In genomic region chr10:102419561-102420442, GRCh38 we compare ENCODE assay signal across 1 cellular context.
TF ChIP-seq lines count a peak whose summit lies in the region.

No MANE protein-coding gene starts in this region.

TF ChIP-seq in K562, 482 proteins besides CTCF, POLR2A, EP300 and RAD21 (continued from another document):
- TF ChIP-seq, protein P1, sequence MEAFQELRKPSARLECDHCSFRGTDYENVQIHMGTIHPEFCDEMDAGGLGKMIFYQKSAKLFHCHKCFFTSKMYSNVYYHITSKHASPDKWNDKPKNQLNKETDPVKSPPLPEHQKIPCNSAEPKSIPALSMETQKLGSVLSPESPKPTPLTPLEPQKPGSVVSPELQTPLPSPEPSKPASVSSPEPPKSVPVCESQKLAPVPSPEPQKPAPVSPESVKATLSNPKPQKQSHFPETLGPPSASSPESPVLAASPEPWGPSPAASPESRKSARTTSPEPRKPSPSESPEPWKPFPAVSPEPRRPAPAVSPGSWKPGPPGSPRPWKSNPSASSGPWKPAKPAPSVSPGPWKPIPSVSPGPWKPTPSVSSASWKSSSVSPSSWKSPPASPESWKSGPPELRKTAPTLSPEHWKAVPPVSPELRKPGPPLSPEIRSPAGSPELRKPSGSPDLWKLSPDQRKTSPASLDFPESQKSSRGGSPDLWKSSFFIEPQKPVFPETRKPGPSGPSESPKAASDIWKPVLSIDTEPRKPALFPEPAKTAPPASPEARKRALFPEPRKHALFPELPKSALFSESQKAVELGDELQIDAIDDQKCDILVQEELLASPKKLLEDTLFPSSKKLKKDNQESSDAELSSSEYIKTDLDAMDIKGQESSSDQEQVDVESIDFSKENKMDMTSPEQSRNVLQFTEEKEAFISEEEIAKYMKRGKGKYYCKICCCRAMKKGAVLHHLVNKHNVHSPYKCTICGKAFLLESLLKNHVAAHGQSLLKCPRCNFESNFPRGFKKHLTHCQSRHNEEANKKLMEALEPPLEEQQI (IDR thresholded peaks at IDR 0.05): no peak
- TF ChIP-seq FOSL1 (tag; conservative IDR thresholded peaks at IDR 0.05) (no peak), RFX1 (IDR thresholded peaks at IDR 0.05) (no peak), EGR1 (conservative IDR thresholded peaks at IDR 0.05) (peak; percentile 33; the same call in 1 of the 2 replicates), ZNF274 (IDR thresholded peaks at IDR 0.05; ENCODE audit: borderline replicate concordance, low read depth, low read length) (no peak), MAZ (CRISPR knock-in tag; conservative IDR thresholded peaks at IDR 0.05 in 1 of 2, IDR thresholded peaks at IDR 0.05 in 1 of 2) (peak; percentile 47 to 82), CXXC5 (CRISPR knock-in tag; IDR thresholded peaks at IDR 0.05) (peak; percentile 25; the same call in 1 of the 2 replicates), MEIS2 (IDR thresholded peaks at IDR 0.05; ENCODE audit: partially characterized antibody) (peak; percentile 51), ETV6 (IDR thresholded peaks at IDR 0.05; ENCODE audit: borderline replicate concordance in 1 of 2, low read depth in 2 of 2, low read length in 1 of 2) (no peak), ETV6 (CRISPR knock-in tag; IDR thresholded peaks at IDR 0.05; ENCODE audit: borderline replicate concordance) (no peak), NFATC3 (IDR thresholded peaks at IDR 0.05) (no peak), CC2D1A (IDR thresholded peaks at IDR 0.05) (no peak), HDAC1 (IDR thresholded peaks at IDR 0.05) (no peak), TAF15 (IDR thresholded peaks at IDR 0.05; ENCODE audit: low read depth, low read length) (no peak), L3MBTL2 (IDR thresholded peaks at IDR 0.05) (no peak), MTA2 (IDR thresholded peaks at IDR 0.05; ENCODE audit: low read depth) (no peak), CBX8 (IDR thresholded peaks at IDR 0.05; ENCODE audit: borderline replicate concordance, extremely low read depth, low read depth, low read length, poor library complexity, severe bottlenecking) (no peak), KLF1 (tag; IDR thresholded peaks at IDR 0.05) (no peak), ZBTB17 (CRISPR knock-in tag; IDR thresholded peaks at IDR 0.05) (peak; percentile 17; the same call in 1 of the 2 replicates), SAP30 (IDR thresholded peaks at IDR 0.05; ENCODE audit: borderline replicate concordance, insufficient read depth, low read depth, low read length, poor library complexity, severe bottlenecking) (peak; percentile 23), SAFB2 (IDR thresholded peaks at IDR 0.05; ENCODE audit: borderline replicate concordance, low read depth, low read length, severe bottlenecking) (no peak), AFF1 (IDR thresholded peaks at IDR 0.05; ENCODE audit: low read depth in 1 of 2, partially characterized antibody in 2 of 2) (peak in 1 of 2 experiments; percentile 45), JUN (IDR thresholded peaks at IDR 0.05; ENCODE audit: borderline replicate concordance, low read depth, low read length) (no peak), JUN (CRISPR knock-in tag; IDR thresholded peaks at IDR 0.05; ENCODE audit: borderline replicate concordance) (no peak), ZNF184 (CRISPR knock-in tag; IDR thresholded peaks at IDR 0.05) (no peak)
- TF ChIP-seq, protein P2, sequence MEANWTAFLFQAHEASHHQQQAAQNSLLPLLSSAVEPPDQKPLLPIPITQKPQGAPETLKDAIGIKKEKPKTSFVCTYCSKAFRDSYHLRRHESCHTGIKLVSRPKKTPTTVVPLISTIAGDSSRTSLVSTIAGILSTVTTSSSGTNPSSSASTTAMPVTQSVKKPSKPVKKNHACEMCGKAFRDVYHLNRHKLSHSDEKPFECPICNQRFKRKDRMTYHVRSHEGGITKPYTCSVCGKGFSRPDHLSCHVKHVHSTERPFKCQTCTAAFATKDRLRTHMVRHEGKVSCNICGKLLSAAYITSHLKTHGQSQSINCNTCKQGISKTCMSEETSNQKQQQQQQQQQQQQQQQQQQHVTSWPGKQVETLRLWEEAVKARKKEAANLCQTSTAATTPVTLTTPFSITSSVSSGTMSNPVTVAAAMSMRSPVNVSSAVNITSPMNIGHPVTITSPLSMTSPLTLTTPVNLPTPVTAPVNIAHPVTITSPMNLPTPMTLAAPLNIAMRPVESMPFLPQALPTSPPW (CRISPR knock-in tag; IDR thresholded peaks at IDR 0.05): peak; percentile 61
- TF ChIP-seq, protein P3, sequence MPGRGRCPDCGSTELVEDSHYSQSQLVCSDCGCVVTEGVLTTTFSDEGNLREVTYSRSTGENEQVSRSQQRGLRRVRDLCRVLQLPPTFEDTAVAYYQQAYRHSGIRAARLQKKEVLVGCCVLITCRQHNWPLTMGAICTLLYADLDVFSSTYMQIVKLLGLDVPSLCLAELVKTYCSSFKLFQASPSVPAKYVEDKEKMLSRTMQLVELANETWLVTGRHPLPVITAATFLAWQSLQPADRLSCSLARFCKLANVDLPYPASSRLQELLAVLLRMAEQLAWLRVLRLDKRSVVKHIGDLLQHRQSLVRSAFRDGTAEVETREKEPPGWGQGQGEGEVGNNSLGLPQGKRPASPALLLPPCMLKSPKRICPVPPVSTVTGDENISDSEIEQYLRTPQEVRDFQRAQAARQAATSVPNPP (IDR thresholded peaks at IDR 0.05; ENCODE audit: borderline replicate concordance, insufficient read depth, insufficient read length): no peak
- TF ChIP-seq, protein P4, sequence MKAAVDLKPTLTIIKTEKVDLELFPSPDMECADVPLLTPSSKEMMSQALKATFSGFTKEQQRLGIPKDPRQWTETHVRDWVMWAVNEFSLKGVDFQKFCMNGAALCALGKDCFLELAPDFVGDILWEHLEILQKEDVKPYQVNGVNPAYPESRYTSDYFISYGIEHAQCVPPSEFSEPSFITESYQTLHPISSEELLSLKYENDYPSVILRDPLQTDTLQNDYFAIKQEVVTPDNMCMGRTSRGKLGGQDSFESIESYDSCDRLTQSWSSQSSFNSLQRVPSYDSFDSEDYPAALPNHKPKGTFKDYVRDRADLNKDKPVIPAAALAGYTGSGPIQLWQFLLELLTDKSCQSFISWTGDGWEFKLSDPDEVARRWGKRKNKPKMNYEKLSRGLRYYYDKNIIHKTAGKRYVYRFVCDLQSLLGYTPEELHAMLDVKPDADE (conservative IDR thresholded peaks at IDR 0.05; ENCODE audit: control insufficient read depth, low read depth, low read length): peak; percentile 59; the same call in 1 of the 2 replicates
- TF ChIP-seq, protein P5, sequence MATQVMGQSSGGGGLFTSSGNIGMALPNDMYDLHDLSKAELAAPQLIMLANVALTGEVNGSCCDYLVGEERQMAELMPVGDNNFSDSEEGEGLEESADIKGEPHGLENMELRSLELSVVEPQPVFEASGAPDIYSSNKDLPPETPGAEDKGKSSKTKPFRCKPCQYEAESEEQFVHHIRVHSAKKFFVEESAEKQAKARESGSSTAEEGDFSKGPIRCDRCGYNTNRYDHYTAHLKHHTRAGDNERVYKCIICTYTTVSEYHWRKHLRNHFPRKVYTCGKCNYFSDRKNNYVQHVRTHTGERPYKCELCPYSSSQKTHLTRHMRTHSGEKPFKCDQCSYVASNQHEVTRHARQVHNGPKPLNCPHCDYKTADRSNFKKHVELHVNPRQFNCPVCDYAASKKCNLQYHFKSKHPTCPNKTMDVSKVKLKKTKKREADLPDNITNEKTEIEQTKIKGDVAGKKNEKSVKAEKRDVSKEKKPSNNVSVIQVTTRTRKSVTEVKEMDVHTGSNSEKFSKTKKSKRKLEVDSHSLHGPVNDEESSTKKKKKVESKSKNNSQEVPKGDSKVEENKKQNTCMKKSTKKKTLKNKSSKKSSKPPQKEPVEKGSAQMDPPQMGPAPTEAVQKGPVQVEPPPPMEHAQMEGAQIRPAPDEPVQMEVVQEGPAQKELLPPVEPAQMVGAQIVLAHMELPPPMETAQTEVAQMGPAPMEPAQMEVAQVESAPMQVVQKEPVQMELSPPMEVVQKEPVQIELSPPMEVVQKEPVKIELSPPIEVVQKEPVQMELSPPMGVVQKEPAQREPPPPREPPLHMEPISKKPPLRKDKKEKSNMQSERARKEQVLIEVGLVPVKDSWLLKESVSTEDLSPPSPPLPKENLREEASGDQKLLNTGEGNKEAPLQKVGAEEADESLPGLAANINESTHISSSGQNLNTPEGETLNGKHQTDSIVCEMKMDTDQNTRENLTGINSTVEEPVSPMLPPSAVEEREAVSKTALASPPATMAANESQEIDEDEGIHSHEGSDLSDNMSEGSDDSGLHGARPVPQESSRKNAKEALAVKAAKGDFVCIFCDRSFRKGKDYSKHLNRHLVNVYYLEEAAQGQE (CRISPR knock-in tag; IDR thresholded peaks at IDR 0.05; ENCODE audit: low read depth): peak; percentile 97
- TF ChIP-seq, protein P6, sequence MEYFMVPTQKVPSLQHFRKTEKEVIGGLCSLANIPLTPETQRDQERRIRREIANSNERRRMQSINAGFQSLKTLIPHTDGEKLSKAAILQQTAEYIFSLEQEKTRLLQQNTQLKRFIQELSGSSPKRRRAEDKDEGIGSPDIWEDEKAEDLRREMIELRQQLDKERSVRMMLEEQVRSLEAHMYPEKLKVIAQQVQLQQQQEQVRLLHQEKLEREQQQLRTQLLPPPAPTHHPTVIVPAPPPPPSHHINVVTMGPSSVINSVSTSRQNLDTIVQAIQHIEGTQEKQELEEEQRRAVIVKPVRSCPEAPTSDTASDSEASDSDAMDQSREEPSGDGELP (CRISPR knock-in tag; IDR thresholded peaks at IDR 0.05; ENCODE audit: borderline replicate concordance): no peak; the same call in 1 of the 2 replicates
TF ChIP-seq in K562: peak in this region for 27.
